Comparison of ENCODE assay signal across 24 cellular contexts in genomic region chr5:168611163-168611562, GRCh38. TPM values are rescaled to one million over a fixed set of nuclear protein-coding genes. Genes with fewer than 3 reads are reported as not detected.
DNase-seq lines count a peak whose midpoint lies in the region; ATAC-seq and TF ChIP-seq lines count a peak whose summit lies in the region.
"Had no signal": no experiment of that assay in that cellular context is flagged by ENCODE, and none has a peak within 500 bp of the region (broad histone marks: within the 10 kb centered on the region; RNA-seq: fewer than 3 reads in every experiment).

No MANE protein-coding gene starts in this region.

- in situ Hi-C loops in astrocyte of the spinal cord (cut with HindIII; ENCODE audit: low sequenced_read_pairs): no loop called here

- no peak overlapping the region for H3K27ac Mint-ChIP-seq in GM23338
- H3K27ac Mint-ChIP-seq in MCF 10A (ENCODE audit: low read depth, unreplicated experiment): no peak overlapping the region
- H3K27ac Mint-ChIP-seq: CD14-positive monocyte, neural progenitor cell had no signal

- H3K36me3 Mint-ChIP-seq in GM23338 (ENCODE audit: low read depth): no peaks in the 10 kb centered on the region
- H3K36me3 Mint-ChIP-seq in MCF 10A (ENCODE audit: insufficient read depth, unreplicated experiment): no peaks in the 10 kb centered on the region
- H3K36me3 Mint-ChIP-seq: CD14-positive monocyte, neural progenitor cell had no signal

- no peak overlapping the region for H3K4me2 ChIP-seq in GM23338
- H3K4me2 ChIP-seq: neural progenitor cell had no signal

- H3K9me2 ChIP-seq in GM23338 (ENCODE audit: insufficient read depth): no peaks in the 10 kb centered on the region

- DNase-seq in GM23338 (ENCODE audit: low spot score) (peak; percentile 33), astrocyte of the spinal cord (ENCODE audit: low read depth, low spot score) (peak; percentile 6), iris pigment epithelial cell (ENCODE audit: low read depth) (peak; percentile 53), retina (peak; percentile 25), MCF 10A (ENCODE audit: unreplicated experiment) (no peak), RPMI8226 (no peak), GOT3 (lab: John Stamatoyannopoulos, UW) (no peak)
- DNase-seq in activated T-cell treated with anti-CD3 and anti-CD28 coated beads, Interleukin-2, amount 50 U/mL, for 1 hour: no peak
- DNase-seq: activated CD4-positive, alpha-beta T cell treated with anti-CD3 and anti-CD28 coated beads for 48 hours; activated CD8-positive, alpha-beta memory T cell treated with anti-CD3 and anti-CD28 coated beads for 24 hours; activated gamma-delta T cell treated with Interleukin-2 at 50 U/mL for 16 hours; Calu3; NCI-H1105; NCI-H1930; NCI-H526; posterior cingulate gyrus; SHP77; stimulated activated naive CD4-positive, alpha-beta T cell had no signal

- BruUV-seq in MCF 10A (replicated peaks; lab: Mats Ljungman, UMichigan): no TSS peak

- no peak overlapping the region for H3K4me3 Mint-ChIP-seq in GM23338
- no peak overlapping the region for H3K4me3 Mint-ChIP-seq in MCF 10A (ENCODE audit: unreplicated experiment)
- H3K4me3 Mint-ChIP-seq: CD14-positive monocyte, neural progenitor cell had no signal

- H3F3A ChIP-seq in GM23338 (replicated peaks; ENCODE audit: low read depth): no peaks in the 10 kb centered on the region

- H3K27ac ChIP-seq in GM23338 (ENCODE audit: low read depth): no peak overlapping the region
- H3K27ac ChIP-seq: breast epithelium, neural progenitor cell, VCaP had no signal

- no peak for ATAC-seq in GM23338
- ATAC-seq: GM12878 had no signal

- no peaks in the 10 kb centered on the region for H3K4me1 Mint-ChIP-seq in GM23338
- peaks cover 7% of the 10 kb centered on the region for H3K4me1 Mint-ChIP-seq in MCF 10A (ENCODE audit: insufficient read depth, unreplicated experiment)

- intact Hi-C loops in MCF 10A (cut with micrococcal nuclease): no loop called here

- POLR2A ChIA-PET in MCF 10A (lab: Yijun Ruan, JAX): interaction anchor here (2.5 to 3.7 kb wide), 2 partner anchors 32 to 36 kb away, joined by 14 to 19 read pairs; partner anchors contain the start of gene PANK3

- H4K20me1 ChIP-seq in GM23338 (replicated peaks; ENCODE audit: insufficient read depth): no peaks in the 10 kb centered on the region

- H3K79me2 ChIP-seq in GM23338 (replicated peaks; ENCODE audit: insufficient read depth): no peaks in the 10 kb centered on the region

- CTCF ChIA-PET in MCF 10A (lab: Yijun Ruan, JAX): interaction anchor here (0.6 to 2.9 kb wide), 5 partner anchors 9 to 67 kb away, joined by 3 to 12 read pairs (median 4); no protein-coding TSS in a partner anchor

- TF ChIP-seq CTCF in GM23338 (conservative IDR thresholded peaks at IDR 0.05; ENCODE audit: low read depth in 2 of 2): no peak
- TF ChIP-seq CTCF in astrocyte of the spinal cord (IDR thresholded peaks at IDR 0.05; ENCODE audit: low read depth, low read length): no peak
- no peak for TF ChIP-seq CTCF in MCF 10A (IDR thresholded peaks at IDR 0.05; ENCODE audit: unreplicated experiment)

- no peaks in the 10 kb centered on the region for H3K27me3 ChIP-seq in GM23338 (ENCODE audit: insufficient read depth)
- H3K27me3 ChIP-seq: breast epithelium, neural progenitor cell had no signal

- H3K4me1 ChIP-seq in GM23338 (ENCODE audit: insufficient read depth): no peaks in the 10 kb centered on the region
- H3K4me1 ChIP-seq: breast epithelium, neural progenitor cell had no signal

- H3K36me3 ChIP-seq in GM23338 (ENCODE audit: insufficient read depth): no peaks in the 10 kb centered on the region
- H3K36me3 ChIP-seq: breast epithelium, neural progenitor cell had no signal

- H3K27me3 Mint-ChIP-seq in GM23338 (ENCODE audit: insufficient read depth, low read depth, poor library complexity): peaks cover 1% of the 10 kb centered on the region
- H3K27me3 Mint-ChIP-seq in MCF 10A (ENCODE audit: insufficient read depth, unreplicated experiment): no peaks in the 10 kb centered on the region

- H2AFZ ChIP-seq in GM23338: no peak overlapping the region
- H2AFZ ChIP-seq: neural progenitor cell had no signal

- H3K9me3 Mint-ChIP-seq in GM23338 (peaks cover 2% of the 10 kb centered on the region; the same call in 2 of the 3 replicates), MCF 10A (ENCODE audit: unreplicated experiment) (no peaks in the 10 kb centered on the region)
- H3K9me3 Mint-ChIP-seq: CD14-positive monocyte, neural progenitor cell had no signal

- H3K4me3 ChIP-seq in GM23338: no peak overlapping the region
- no peak overlapping the region for H3K4me3 ChIP-seq in astrocyte of the spinal cord (ENCODE audit: low read depth, low read length)
- H3K4me3 ChIP-seq: breast epithelium, GM12878, lung, neural progenitor cell had no signal

TF ChIP-seq in GM23338, 12 proteins besides CTCF, POLR2A, EP300 and RAD21 (continues in another document):
- TF ChIP-seq POLR2AphosphoS5 (IDR thresholded peaks at IDR 0.05; ENCODE audit: low read depth) (no peak), ZNF462 (CRISPR knock-in tag; IDR thresholded peaks at IDR 0.05) (no peak), JUNB (IDR thresholded peaks at IDR 0.05; ENCODE audit: unreplicated experiment) (no peak), NANOG (IDR thresholded peaks at IDR 0.05; ENCODE audit: borderline replicate concordance) (no peak), EZH2phosphoT487 (IDR thresholded peaks at IDR 0.05; ENCODE audit: unreplicated experiment) (no peak), ZNF114 (CRISPR knock-in tag; IDR thresholded peaks at IDR 0.05) (no peak), EZH2 (IDR thresholded peaks at IDR 0.05; ENCODE audit: low read depth, unreplicated experiment) (no peak), ZNF331 (CRISPR knock-in tag; IDR thresholded peaks at IDR 0.05; ENCODE audit: low read depth) (no peak), STAT1 (IDR thresholded peaks at IDR 0.05; ENCODE audit: unreplicated experiment) (no peak)

RNA-seq across cellular contexts. Expression of gene PANK3, which starts 32.0 kb away (rescaled TPM):
- 91.6 and 101 TPM in 2 replicates for total RNA-seq in GM23338 (2014; rRNA removed; shearing (Covaris generic))
- 14.0 and 17.0 TPM in 2 replicates for polyA plus RNA-seq in GM23338 (2016; fragmentation: Nextera tagmentation; extraction: Ambion mirVana)
- 96.2 and 117 TPM in 2 replicates for total RNA-seq in MCF 10A (2022)

Comparison
In these comparisons a context has a peak if more than half of its experiments do, and no peak if none do; other contexts are left out.
1. DNase-seq: peak in GM23338 (single experiment), astrocyte of the spinal cord (single experiment), iris pigment epithelial cell (single experiment) and retina (single experiment); none in MCF 10A (single experiment), RPMI8226 (single experiment), GOT3 (single experiment) and activated T-cell treated with anti-CD3 and anti-CD28 coated beads, Interleukin-2, amount 50 U/mL, for 1 hour (single experiment).